ENCODE assay signal across 9 cellular contexts in the genomic region with DNA sequence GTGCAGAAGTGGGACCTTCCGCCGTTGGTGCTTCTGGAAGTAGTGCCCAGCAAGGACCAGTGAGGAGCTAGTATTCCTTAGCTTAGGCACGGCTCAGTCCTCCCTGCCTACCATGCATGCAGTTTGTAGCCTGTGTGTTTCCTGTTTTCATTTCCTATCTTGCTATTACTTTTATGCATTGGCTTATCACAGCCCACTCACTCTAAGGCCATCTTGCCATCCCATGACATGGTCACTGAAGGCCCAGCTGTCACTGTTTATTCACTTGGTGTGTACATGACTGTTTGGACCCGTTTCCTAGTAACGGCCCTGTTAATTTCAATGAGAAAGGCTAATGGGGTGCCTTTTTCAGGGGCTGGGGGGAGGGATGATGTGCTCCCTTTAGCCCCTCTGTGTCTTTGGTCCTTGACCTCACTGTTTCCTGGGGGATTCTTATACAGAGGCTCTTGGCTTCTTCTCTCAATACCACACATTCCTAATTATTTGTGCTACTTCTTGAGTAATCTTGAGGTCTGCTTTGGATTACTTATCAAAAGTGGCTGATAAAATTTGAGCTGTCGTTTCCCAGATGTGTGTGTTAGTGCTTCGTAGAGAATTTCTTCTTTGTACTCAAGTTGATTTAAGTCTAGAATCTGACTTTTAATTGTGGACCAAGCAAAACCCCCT. TPM values are rescaled to one million over a fixed set of nuclear protein-coding genes. Genes with fewer than 3 reads are reported as not detected.
A peak's percentile ranks its signal among the peaks of the same experiment; 100 is the strongest.
DNase-seq lines count a peak whose midpoint lies in the region; ATAC-seq and TF ChIP-seq lines count a peak whose summit lies in the region.
"Had no signal": no experiment of that assay in that cellular context is flagged by ENCODE, and none has a peak within 500 bp of the region (broad histone marks: within the 10 kb centered on the region; RNA-seq: fewer than 3 reads in every experiment).

No MANE protein-coding gene starts in this region.

- H3K4me1 ChIP-seq in Peyer's patch = peaks cover 0 to 36% (median 10%) of the 10 kb centered on the region in 4 donors

- peak overlapping the region; percentile 72 for H3K4me3 Mint-ChIP-seq in glutamatergic neuron (ENCODE audit: unreplicated experiment)

- DNase-seq in Peyer's patch (peak in 2 of 3 donors; percentile 28 to 52), glutamatergic neuron (no peak), NCI-H1930 (lab: John Stamatoyannopoulos, UW) (no peak), left lobe of liver (ENCODE audit: low spot score) (no peak)
- DNase-seq in activated CD8-positive, alpha-beta memory T cell treated with anti-CD3 and anti-CD28 coated beads, Interleukin-2, amount 50 U/mL, for 48 hours = no peak
- no peak for DNase-seq in stimulated activated CD4-positive, alpha-beta T cell treated with anti-CD3 and anti-CD28 coated beads, Interleukin-15, amount 100 ng/mL, for 24 hours

- peaks cover 22% of the 10 kb centered on the region for H3K27me3 Mint-ChIP-seq in glutamatergic neuron (ENCODE audit: unreplicated experiment)

- no peaks in the 10 kb centered on the region for H3K9me3 ChIP-seq in Peyer's patch

- no peak for TF ChIP-seq POLR2A in Peyer's patch (IDR thresholded peaks at IDR 0.05)

- peaks cover 57% of the 10 kb centered on the region for H3K4me1 Mint-ChIP-seq in glutamatergic neuron (ENCODE audit: low read depth, unreplicated experiment)

- H3K27me3 ChIP-seq in Peyer's patch = no peaks in the 10 kb centered on the region

- H3K36me3 ChIP-seq in Peyer's patch = no peaks in the 10 kb centered on the region

- H3K27ac ChIP-seq in Peyer's patch = peak overlapping the region; percentile 57 to 83 (median 70)
- peak overlapping the region in 17 of 21 experiments; percentile 6 to 82 (median 64) for H3K27ac ChIP-seq in skin epidermis
- H3K27ac ChIP-seq: HL-60 had no signal

- H3K36me3 Mint-ChIP-seq in glutamatergic neuron (ENCODE audit: unreplicated experiment) = no peaks in the 10 kb centered on the region

- no peak overlapping the region for H3K4me3 ChIP-seq in Peyer's patch
- H3K4me3 ChIP-seq in skin epidermis = no peak overlapping the region

- H3K27ac Mint-ChIP-seq in glutamatergic neuron (ENCODE audit: unreplicated experiment) = peak overlapping the region; percentile 91

- no peak for TF ChIP-seq CTCF in Peyer's patch (IDR thresholded peaks at IDR 0.05)
- no peak for TF ChIP-seq CTCF in glutamatergic neuron (IDR thresholded peaks at IDR 0.05; ENCODE audit: partially characterized antibody, unreplicated experiment)

- ATAC-seq in GM19351 (IDR thresholded peaks at IDR 0.05; ENCODE audit: unreplicated experiment) (peak; percentile 38), left lobe of liver (no peak)

- peaks cover 17% of the 10 kb centered on the region for H3K9me3 Mint-ChIP-seq in glutamatergic neuron (ENCODE audit: unreplicated experiment)

RNA-seq across cellular contexts. Expression of a gene that starts 24.5 kb away (rescaled TPM):
- 100 to 1,000 TPM in 3 of 4 donors, 10 to 100 TPM in 1; 96.2 to 283 (median 125) TPM for total RNA-seq in Peyer's patch
- 308 TPM for total RNA-seq in glutamatergic neuron (ENCODE audit: unreplicated experiment)
- 11.2 TPM for total RNA-seq in left lobe of liver

Comparison
In these comparisons a context has a peak if more than half of its experiments do, and no peak if none do; other contexts are left out.
1. DNase-seq: peak in Peyer's patch (2 of 3); none in glutamatergic neuron (single experiment), NCI-H1930 (0 of 2), left lobe of liver (single experiment), activated CD8-positive, alpha-beta memory T cell treated with anti-CD3 and anti-CD28 coated beads, Interleukin-2, amount 50 U/mL, for 48 hours (single experiment) and stimulated activated CD4-positive, alpha-beta T cell treated with anti-CD3 and anti-CD28 coated beads, Interleukin-15, amount 100 ng/mL, for 24 hours (single experiment).